In the genomic region with DNA sequence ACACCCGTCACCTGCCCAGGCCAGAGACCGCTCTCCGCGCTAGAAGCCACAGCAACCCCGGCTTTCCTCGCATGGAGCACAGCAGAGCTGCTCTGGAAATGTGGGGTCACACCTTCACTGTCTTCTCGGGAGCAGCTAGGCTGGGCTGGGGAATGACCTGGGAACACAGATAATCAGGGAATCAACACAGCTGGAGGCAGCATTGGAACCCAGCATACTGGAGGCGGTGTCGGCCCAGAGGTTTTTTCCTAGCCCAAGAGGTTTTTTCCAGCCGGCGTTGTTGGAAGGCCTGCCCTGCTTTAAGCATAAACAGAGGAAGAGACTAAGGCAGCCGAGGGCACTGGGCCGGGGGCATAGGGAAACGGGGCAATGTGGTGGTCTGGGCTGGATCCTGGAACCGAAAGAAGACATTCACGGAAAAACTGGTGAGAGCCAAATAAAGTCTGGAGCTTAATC, we compare ENCODE assay signal across 1 cellular context.
A peak's percentile ranks its signal among the peaks of the same experiment; 100 is the strongest.
TF ChIP-seq lines count a peak whose summit lies in the region.

No MANE protein-coding gene starts in this region.

TF ChIP-seq in HepG2, 621 proteins besides CTCF, POLR2A, EP300 and RAD21 (continued from another document):
- no peak for TF ChIP-seq RARG (CRISPR knock-in tag; IDR thresholded peaks at IDR 0.05; ENCODE audit: low read depth)
- no peak for TF ChIP-seq ZNF839 (CRISPR knock-in tag; IDR thresholded peaks at IDR 0.05; ENCODE audit: borderline replicate concordance)
- TF ChIP-seq PHF21A (CRISPR knock-in tag; IDR thresholded peaks at IDR 0.05) = peak; percentile 60
- no peak for TF ChIP-seq AGO1 (IDR thresholded peaks at IDR 0.05; ENCODE audit: low read depth, low read length, poor library complexity, severe bottlenecking)
- no peak; the same call in 1 of the 2 replicates for TF ChIP-seq ZNF235 (CRISPR knock-in tag; IDR thresholded peaks at IDR 0.05; ENCODE audit: borderline replicate concordance)
- TF ChIP-seq ZNF343 (CRISPR knock-in tag; IDR thresholded peaks at IDR 0.05) = 0 out of 2 replicates have a peak, but pooled peaks have one; percentile 8
- TF ChIP-seq, protein P1, sequence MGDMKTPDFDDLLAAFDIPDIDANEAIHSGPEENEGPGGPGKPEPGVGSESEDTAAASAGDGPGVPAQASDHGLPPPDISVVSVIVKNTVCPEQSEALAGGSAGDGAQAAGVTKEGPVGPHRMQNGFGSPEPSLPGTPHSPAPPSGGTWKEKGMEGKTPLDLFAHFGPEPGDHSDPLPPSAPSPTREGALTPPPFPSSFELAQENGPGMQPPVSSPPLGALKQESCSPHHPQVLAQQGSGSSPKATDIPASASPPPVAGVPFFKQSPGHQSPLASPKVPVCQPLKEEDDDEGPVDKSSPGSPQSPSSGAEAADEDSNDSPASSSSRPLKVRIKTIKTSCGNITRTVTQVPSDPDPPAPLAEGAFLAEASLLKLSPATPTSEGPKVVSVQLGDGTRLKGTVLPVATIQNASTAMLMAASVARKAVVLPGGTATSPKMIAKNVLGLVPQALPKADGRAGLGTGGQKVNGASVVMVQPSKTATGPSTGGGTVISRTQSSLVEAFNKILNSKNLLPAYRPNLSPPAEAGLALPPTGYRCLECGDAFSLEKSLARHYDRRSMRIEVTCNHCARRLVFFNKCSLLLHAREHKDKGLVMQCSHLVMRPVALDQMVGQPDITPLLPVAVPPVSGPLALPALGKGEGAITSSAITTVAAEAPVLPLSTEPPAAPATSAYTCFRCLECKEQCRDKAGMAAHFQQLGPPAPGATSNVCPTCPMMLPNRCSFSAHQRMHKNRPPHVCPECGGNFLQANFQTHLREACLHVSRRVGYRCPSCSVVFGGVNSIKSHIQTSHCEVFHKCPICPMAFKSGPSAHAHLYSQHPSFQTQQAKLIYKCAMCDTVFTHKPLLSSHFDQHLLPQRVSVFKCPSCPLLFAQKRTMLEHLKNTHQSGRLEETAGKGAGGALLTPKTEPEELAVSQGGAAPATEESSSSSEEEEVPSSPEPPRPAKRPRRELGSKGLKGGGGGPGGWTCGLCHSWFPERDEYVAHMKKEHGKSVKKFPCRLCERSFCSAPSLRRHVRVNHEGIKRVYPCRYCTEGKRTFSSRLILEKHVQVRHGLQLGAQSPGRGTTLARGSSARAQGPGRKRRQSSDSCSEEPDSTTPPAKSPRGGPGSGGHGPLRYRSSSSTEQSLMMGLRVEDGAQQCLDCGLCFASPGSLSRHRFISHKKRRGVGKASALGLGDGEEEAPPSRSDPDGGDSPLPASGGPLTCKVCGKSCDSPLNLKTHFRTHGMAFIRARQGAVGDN (CRISPR knock-in tag; IDR thresholded peaks at IDR 0.05) = no peak; the same call in 1 of the 2 replicates
- no peak for TF ChIP-seq ZNF780A (CRISPR knock-in tag; IDR thresholded peaks at IDR 0.05)
- TF ChIP-seq, protein P2, sequence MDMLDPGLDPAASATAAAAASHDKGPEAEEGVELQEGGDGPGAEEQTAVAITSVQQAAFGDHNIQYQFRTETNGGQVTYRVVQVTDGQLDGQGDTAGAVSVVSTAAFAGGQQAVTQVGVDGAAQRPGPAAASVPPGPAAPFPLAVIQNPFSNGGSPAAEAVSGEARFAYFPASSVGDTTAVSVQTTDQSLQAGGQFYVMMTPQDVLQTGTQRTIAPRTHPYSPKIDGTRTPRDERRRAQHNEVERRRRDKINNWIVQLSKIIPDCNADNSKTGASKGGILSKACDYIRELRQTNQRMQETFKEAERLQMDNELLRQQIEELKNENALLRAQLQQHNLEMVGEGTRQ (IDR thresholded peaks at IDR 0.05; ENCODE audit: low read depth, low read length) = no peak
- TF ChIP-seq, protein P2 (CRISPR knock-in tag; IDR thresholded peaks at IDR 0.05; ENCODE audit: borderline replicate concordance) = 0 out of 2 replicates have a peak, but pooled peaks have one; percentile 54
- TF ChIP-seq ZNF143 (CRISPR knock-in tag; IDR thresholded peaks at IDR 0.05) = no peak
- TF ChIP-seq ZNF350 (CRISPR knock-in tag; IDR thresholded peaks at IDR 0.05; ENCODE audit: borderline replicate concordance, low read depth) = peak; percentile 61; the same call in 1 of the 2 replicates
- no peak for TF ChIP-seq SMARCE1 (IDR thresholded peaks at IDR 0.05; ENCODE audit: borderline replicate concordance)
- TF ChIP-seq RORA (CRISPR knock-in tag; IDR thresholded peaks at IDR 0.05) = 0 out of 2 replicates have a peak, but pooled peaks have one; percentile 81
- TF ChIP-seq, protein P3, sequence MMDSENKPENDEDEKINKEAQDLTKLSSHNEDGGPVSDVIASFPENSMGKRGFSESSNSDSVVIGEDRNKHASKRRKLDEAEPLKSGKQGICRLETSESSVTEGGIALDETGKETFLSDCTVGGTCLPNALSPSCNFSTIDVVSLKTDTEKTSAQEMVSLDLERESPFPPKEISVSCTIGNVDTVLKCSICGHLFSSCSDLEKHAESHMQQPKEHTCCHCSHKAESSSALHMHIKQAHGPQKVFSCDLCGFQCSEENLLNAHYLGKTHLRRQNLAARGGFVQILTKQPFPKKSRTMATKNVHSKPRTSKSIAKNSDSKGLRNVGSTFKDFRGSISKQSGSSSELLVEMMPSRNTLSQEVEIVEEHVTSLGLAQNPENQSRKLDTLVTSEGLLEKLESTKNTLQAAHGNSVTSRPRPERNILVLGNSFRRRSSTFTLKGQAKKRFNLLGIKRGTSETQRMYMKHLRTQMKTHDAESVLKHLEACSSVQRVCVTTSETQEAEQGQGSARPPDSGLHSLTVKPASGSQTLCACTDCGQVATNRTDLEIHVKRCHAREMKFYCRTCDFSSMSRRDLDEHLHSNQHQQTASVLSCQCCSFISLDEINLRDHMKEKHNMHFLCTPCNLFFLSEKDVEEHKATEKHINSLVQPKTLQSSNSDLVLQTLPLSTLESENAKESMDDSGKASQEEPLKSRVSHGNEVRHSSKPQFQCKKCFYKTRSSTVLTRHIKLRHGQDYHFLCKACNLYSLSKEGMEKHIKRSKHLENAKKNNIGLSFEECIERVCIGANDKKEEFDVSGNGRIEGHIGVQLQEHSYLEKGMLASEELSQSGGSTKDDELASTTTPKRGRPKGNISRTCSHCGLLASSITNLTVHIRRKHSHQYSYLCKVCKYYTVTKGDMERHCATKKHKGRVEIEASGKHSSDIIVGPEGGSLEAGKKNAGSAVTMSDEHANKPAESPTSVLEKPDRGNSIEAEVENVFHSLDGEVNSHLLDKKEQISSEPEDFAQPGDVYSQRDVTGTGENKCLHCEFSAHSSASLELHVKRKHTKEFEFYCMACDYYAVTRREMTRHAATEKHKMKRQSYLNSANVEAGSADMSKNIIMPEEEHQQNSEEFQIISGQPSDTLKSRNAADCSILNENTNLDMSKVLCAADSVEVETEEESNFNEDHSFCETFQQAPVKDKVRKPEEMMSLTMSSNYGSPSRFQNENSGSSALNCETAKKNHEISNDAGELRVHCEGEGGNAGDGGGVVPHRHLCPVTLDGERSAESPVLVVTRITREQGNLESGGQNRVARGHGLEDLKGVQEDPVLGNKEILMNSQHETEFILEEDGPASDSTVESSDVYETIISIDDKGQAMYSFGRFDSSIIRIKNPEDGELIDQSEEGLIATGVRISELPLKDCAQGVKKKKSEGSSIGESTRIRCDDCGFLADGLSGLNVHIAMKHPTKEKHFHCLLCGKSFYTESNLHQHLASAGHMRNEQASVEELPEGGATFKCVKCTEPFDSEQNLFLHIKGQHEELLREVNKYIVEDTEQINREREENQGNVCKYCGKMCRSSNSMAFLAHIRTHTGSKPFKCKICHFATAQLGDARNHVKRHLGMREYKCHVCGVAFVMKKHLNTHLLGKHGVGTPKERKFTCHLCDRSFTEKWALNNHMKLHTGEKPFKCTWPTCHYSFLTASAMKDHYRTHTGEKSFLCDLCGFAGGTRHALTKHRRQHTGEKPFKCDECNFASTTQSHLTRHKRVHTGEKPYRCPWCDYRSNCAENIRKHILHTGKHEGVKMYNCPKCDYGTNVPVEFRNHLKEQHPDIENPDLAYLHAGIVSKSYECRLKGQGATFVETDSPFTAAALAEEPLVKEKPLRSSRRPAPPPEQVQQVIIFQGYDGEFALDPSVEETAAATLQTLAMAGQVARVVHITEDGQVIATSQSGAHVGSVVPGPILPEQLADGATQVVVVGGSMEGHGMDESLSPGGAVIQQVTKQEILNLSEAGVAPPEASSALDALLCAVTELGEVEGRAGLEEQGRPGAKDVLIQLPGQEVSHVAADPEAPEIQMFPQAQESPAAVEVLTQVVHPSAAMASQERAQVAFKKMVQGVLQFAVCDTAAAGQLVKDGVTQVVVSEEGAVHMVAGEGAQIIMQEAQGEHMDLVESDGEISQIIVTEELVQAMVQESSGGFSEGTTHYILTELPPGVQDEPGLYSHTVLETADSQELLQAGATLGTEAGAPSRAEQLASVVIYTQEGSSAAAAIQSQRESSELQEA (CRISPR knock-in tag; IDR thresholded peaks at IDR 0.05; ENCODE audit: not compliant biosample characterization) = peak; percentile 4
- no peak for TF ChIP-seq MXI1 (IDR thresholded peaks at IDR 0.05; ENCODE audit: borderline replicate concordance, low read depth, low read length)
- TF ChIP-seq, protein P4, sequence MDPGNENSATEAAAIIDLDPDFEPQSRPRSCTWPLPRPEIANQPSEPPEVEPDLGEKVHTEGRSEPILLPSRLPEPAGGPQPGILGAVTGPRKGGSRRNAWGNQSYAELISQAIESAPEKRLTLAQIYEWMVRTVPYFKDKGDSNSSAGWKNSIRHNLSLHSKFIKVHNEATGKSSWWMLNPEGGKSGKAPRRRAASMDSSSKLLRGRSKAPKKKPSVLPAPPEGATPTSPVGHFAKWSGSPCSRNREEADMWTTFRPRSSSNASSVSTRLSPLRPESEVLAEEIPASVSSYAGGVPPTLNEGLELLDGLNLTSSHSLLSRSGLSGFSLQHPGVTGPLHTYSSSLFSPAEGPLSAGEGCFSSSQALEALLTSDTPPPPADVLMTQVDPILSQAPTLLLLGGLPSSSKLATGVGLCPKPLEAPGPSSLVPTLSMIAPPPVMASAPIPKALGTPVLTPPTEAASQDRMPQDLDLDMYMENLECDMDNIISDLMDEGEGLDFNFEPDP (CRISPR knock-in tag; conservative IDR thresholded peaks at IDR 0.05) = no peak
- TF ChIP-seq ZNF296 (CRISPR knock-in tag; conservative IDR thresholded peaks at IDR 0.05) = 0 out of 2 replicates have a peak, but pooled peaks have one; percentile 20
- TF ChIP-seq TCF7 (IDR thresholded peaks at IDR 0.05; ENCODE audit: low read depth) = no peak
